Comparison of ENCODE assay signal across 19 cellular contexts in genomic region chr21:35097525-35097924, GRCh38. TPM values are rescaled to one million over a fixed set of nuclear protein-coding genes. Genes with fewer than 3 reads are reported as not detected.
A peak's percentile ranks its signal among the peaks of the same experiment; 100 is the strongest.
DNase-seq lines count a peak whose midpoint lies in the region; TF ChIP-seq lines count a peak whose summit lies in the region.
"Had no signal": no experiment of that assay in that cellular context is flagged by ENCODE, and none has a peak within 500 bp of the region (broad histone marks: within the 10 kb centered on the region; RNA-seq: fewer than 3 reads in every experiment).

No MANE protein-coding gene starts in this region.

- CTCF ChIA-PET in MCF 10A (lab: Yijun Ruan, JAX) = interaction anchor here (1.0 kb wide), 1 partner anchor 22 kb away, joined by 4 read pairs; no protein-coding TSS in a partner anchor
- CTCF ChIA-PET in mammary epithelial cell (lab: Charles Lee; ENCODE audit: low non-redundant PET) = no interaction called here

- H2AFZ ChIP-seq in mammary epithelial cell (ENCODE audit: low read depth, low read length) = no peak overlapping the region

- peaks cover 16% of the 10 kb centered on the region for H3K9me3 Mint-ChIP-seq in activated T-cell treated with anti-CD3 and anti-CD28 coated beads, Interleukin-2, amount 50 U/mL, for 24 hours
- H3K9me3 Mint-ChIP-seq in MCF 10A (ENCODE audit: unreplicated experiment) = no peaks in the 10 kb centered on the region
- H3K9me3 Mint-ChIP-seq in activated T-helper 1 cell treated with anti-CD3 and anti-CD28 coated beads, Interleukin-12 subunit alpha, Interleukin-12 subunit beta, Interleukin-2, Interleukin-4 antibody, amounts not matched to agents 30 ng/mL and 10 ng/mL and 1 ng/mL, durations not matched to agents 14 hours and 24 hours and 36 hours = peaks cover 17% of the 10 kb centered on the region
- H3K9me3 Mint-ChIP-seq: CD4-positive, alpha-beta memory T cell had no signal

- peak overlapping the region; percentile 11 for H3K4me3 Mint-ChIP-seq in activated T-cell treated with anti-CD3 and anti-CD28 coated beads, Interleukin-2, amount 50 U/mL, for 24 hours
- no peak overlapping the region for H3K4me3 Mint-ChIP-seq in MCF 10A (ENCODE audit: unreplicated experiment)
- no peak overlapping the region for H3K4me3 Mint-ChIP-seq in activated T-helper 1 cell treated with anti-CD3 and anti-CD28 coated beads, Interleukin-12 subunit alpha, Interleukin-12 subunit beta, Interleukin-2, Interleukin-4 antibody, amounts not matched to agents 30 ng/mL and 10 ng/mL and 1 ng/mL, durations not matched to agents 14 hours and 24 hours and 36 hours
- H3K4me3 Mint-ChIP-seq: CD4-positive, alpha-beta memory T cell had no signal

- dilution Hi-C loops in mammary epithelial cell (cut with HindIII; ENCODE audit: low sequenced_read_pairs) = no loop called here

- H3K9ac ChIP-seq in mammary epithelial cell (ENCODE audit: insufficient read depth, low read length) = no peak overlapping the region
- H3K9ac ChIP-seq: KMS-11 had no signal

- no peak for DNase-seq in activated T-cell treated with anti-CD3 and anti-CD28 coated beads, Interleukin-2, amount 50 U/mL, for 24 hours
- DNase-seq in activated T-cell treated with anti-CD3 and anti-CD28 coated beads, Interleukin-2, amount 50 U/mL, for 48 hours = no peak
- DNase-seq in MCF 10A (ENCODE audit: unreplicated experiment) = no peak
- DNase-seq in mammary epithelial cell = no peak
- DNase-seq in activated T-helper 1 cell treated with anti-CD3 and anti-CD28 coated beads, Interleukin-12 subunit alpha, Interleukin-12 subunit beta, Interleukin-2, Interleukin-4 antibody, amounts not matched to agents 30 ng/mL and 10 ng/mL and 1 ng/mL, durations not matched to agents 14 hours and 24 hours and 36 hours (ENCODE audit: low spot score) = no peak
- DNase-seq in fibroblast of villous mesenchyme (ENCODE audit: low read depth) = peak; percentile 13
- DNase-seq in AML-193 (lab: John Stamatoyannopoulos, UW) = no peak
- DNase-seq: C1 segment of cervical spinal cord; CD4-positive, alpha-beta memory T cell; COR-L47; NCI-H1092; NCI-H1417 treated with DMSO at 0.1 percent for 48 hours; NCI-H1694 treated with DMSO at 0.1 percent for 48 hours; NCI-H2081; NCI-H2227 treated with DMSO at 0.1 percent for 48 hours; SHP77 had no signal

- no peaks in the 10 kb centered on the region for H3K36me3 ChIP-seq in mammary epithelial cell (ENCODE audit: insufficient read depth, low read length)

- no peaks in the 10 kb centered on the region for H4K20me1 ChIP-seq in mammary epithelial cell (ENCODE audit: insufficient read depth, low read length)

- intact Hi-C loops in MCF 10A (cut with micrococcal nuclease) = no loop called here
- intact Hi-C loops in mammary epithelial cell (cut with micrococcal nuclease) = no loop called here
- intact Hi-C loops in activated T-helper 1 cell treated with anti-CD3 and anti-CD28 coated beads, Interleukin-12 subunit alpha, Interleukin-12 subunit beta, Interleukin-2, Interleukin-4 antibody, amounts not matched to agents 30 ng/mL and 10 ng/mL and 1 ng/mL, durations not matched to agents 14 hours and 24 hours and 36 hours (cut with micrococcal nuclease) = loop anchor here (1.0 to 2.0 kb wide), 16 partner anchors 9 to 413 kb away; no protein-coding TSS in a partner anchor

- no peaks in the 10 kb centered on the region for H3K9me3 ChIP-seq in mammary epithelial cell (replicated peaks; ENCODE audit: insufficient read depth, low read length)
- H3K9me3 ChIP-seq: A549 had no signal

- WGBS in mammary epithelial cell (ENCODE audit: low coverage, missing lambda C conversion rate) = 92% methylated on average over 4 of the region's 4 CpGs

- H3K4me1 Mint-ChIP-seq in activated T-cell treated with anti-CD3 and anti-CD28 coated beads, Interleukin-2, amount 50 U/mL, for 24 hours (ENCODE audit: low read depth) = peaks cover 51% of the 10 kb centered on the region
- H3K4me1 Mint-ChIP-seq in MCF 10A (ENCODE audit: insufficient read depth, unreplicated experiment) = no peaks in the 10 kb centered on the region
- peaks cover 33% of the 10 kb centered on the region for H3K4me1 Mint-ChIP-seq in activated T-helper 1 cell treated with anti-CD3 and anti-CD28 coated beads, Interleukin-12 subunit alpha, Interleukin-12 subunit beta, Interleukin-2, Interleukin-4 antibody, amounts not matched to agents 30 ng/mL and 10 ng/mL and 1 ng/mL, durations not matched to agents 14 hours and 24 hours and 36 hours (ENCODE audit: low read depth)
- H3K4me1 Mint-ChIP-seq: CD4-positive, alpha-beta memory T cell had no signal

- H3K27me3 Mint-ChIP-seq in activated T-cell treated with anti-CD3 and anti-CD28 coated beads, Interleukin-2, amount 50 U/mL, for 24 hours = no peaks in the 10 kb centered on the region
- no peaks in the 10 kb centered on the region for H3K27me3 Mint-ChIP-seq in MCF 10A (ENCODE audit: insufficient read depth, unreplicated experiment)
- H3K27me3 Mint-ChIP-seq in activated T-helper 1 cell treated with anti-CD3 and anti-CD28 coated beads, Interleukin-12 subunit alpha, Interleukin-12 subunit beta, Interleukin-2, Interleukin-4 antibody, amounts not matched to agents 30 ng/mL and 10 ng/mL and 1 ng/mL, durations not matched to agents 14 hours and 24 hours and 36 hours (ENCODE audit: insufficient read depth) = no peaks in the 10 kb centered on the region
- H3K27me3 Mint-ChIP-seq: CD4-positive, alpha-beta memory T cell had no signal

- in situ Hi-C loops in mammary epithelial cell (cut with MboI; ENCODE audit: low sequenced_read_pairs in 2 of 2) = no loop called here

- H3K36me3 Mint-ChIP-seq in activated T-cell treated with anti-CD3 and anti-CD28 coated beads, Interleukin-2, amount 50 U/mL, for 24 hours (ENCODE audit: low read depth) = no peaks in the 10 kb centered on the region
- H3K36me3 Mint-ChIP-seq in MCF 10A (ENCODE audit: insufficient read depth, unreplicated experiment) = no peaks in the 10 kb centered on the region
- H3K36me3 Mint-ChIP-seq in activated T-helper 1 cell treated with anti-CD3 and anti-CD28 coated beads, Interleukin-12 subunit alpha, Interleukin-12 subunit beta, Interleukin-2, Interleukin-4 antibody, amounts not matched to agents 30 ng/mL and 10 ng/mL and 1 ng/mL, durations not matched to agents 14 hours and 24 hours and 36 hours (ENCODE audit: low read depth) = peaks cover 7% of the 10 kb centered on the region
- H3K36me3 Mint-ChIP-seq: CD4-positive, alpha-beta memory T cell had no signal

- H3K27ac Mint-ChIP-seq in activated T-cell treated with anti-CD3 and anti-CD28 coated beads, Interleukin-2, amount 50 U/mL, for 24 hours = peak overlapping the region; percentile 94
- H3K27ac Mint-ChIP-seq in MCF 10A (ENCODE audit: low read depth, unreplicated experiment) = peak overlapping the region; percentile 6
- peak overlapping the region; percentile 67 for H3K27ac Mint-ChIP-seq in activated T-helper 1 cell treated with anti-CD3 and anti-CD28 coated beads, Interleukin-12 subunit alpha, Interleukin-12 subunit beta, Interleukin-2, Interleukin-4 antibody, amounts not matched to agents 30 ng/mL and 10 ng/mL and 1 ng/mL, durations not matched to agents 14 hours and 24 hours and 36 hours
- H3K27ac Mint-ChIP-seq: CD4-positive, alpha-beta memory T cell had no signal

- no peaks in the 10 kb centered on the region for H3K79me2 ChIP-seq in mammary epithelial cell (ENCODE audit: insufficient read depth, low read length)

- no peak overlapping the region for H3K27ac ChIP-seq in mammary epithelial cell (ENCODE audit: insufficient read depth, low read depth, low read length)
- H3K27ac ChIP-seq: A549, KMS-11, RWPE1 had no signal

- no peak overlapping the region for H3K4me3 ChIP-seq in mammary epithelial cell (replicated peaks in 1 of 3; ENCODE audit: insufficient read depth in 1 of 3, low read depth in 2 of 3, low read length in 3 of 3)
- H3K4me3 ChIP-seq in fibroblast of villous mesenchyme (ENCODE audit: low read depth, low read length) = no peak overlapping the region
- H3K4me3 ChIP-seq: A549 had no signal

- no peak overlapping the region for H3K4me2 ChIP-seq in mammary epithelial cell (ENCODE audit: insufficient read depth, low read depth, low read length)
- H3K4me2 ChIP-seq: A549, KMS-11 had no signal

- peaks cover 3% of the 10 kb centered on the region for H3K4me1 ChIP-seq in mammary epithelial cell (ENCODE audit: insufficient read depth, low read length)
- H3K4me1 ChIP-seq: A549 had no signal

- no peaks in the 10 kb centered on the region for H3K27me3 ChIP-seq in mammary epithelial cell (ENCODE audit: insufficient read depth, low read length)

- POLR2A ChIA-PET in MCF 10A (lab: Yijun Ruan, JAX) = interaction anchor here (1.6 kb wide), 1 partner anchor 10 kb away, joined by 3 read pairs; no protein-coding TSS in a partner anchor

- BruUV-seq in MCF 10A (replicated peaks; lab: Mats Ljungman, UMichigan) = no TSS peak
- no TSS peak for BruUV-seq in mammary epithelial cell (replicated peaks; lab: Mats Ljungman, UMichigan)

- no peak for TF ChIP-seq CTCF in MCF 10A (IDR thresholded peaks at IDR 0.05; ENCODE audit: unreplicated experiment)
- TF ChIP-seq CTCF in mammary epithelial cell (conservative IDR thresholded peaks at IDR 0.05 in 1 of 2, IDR thresholded peaks at IDR 0.05 in 1 of 2; ENCODE audit: extremely low read depth in 1 of 2, insufficient read depth in 1 of 2, low read depth in 1 of 2, low read length in 2 of 2) = no peak
- no peak for TF ChIP-seq CTCF in fibroblast of villous mesenchyme (IDR thresholded peaks at IDR 0.05; ENCODE audit: insufficient read depth, low read depth, low read length)

RNA-seq across cellular contexts. Expression of gene RUNX1, which starts 48.4 kb away (rescaled TPM):
- 86.2 and 102 TPM in 2 replicates for total RNA-seq in MCF 10A (2022)
- total RNA-seq in mammary epithelial cell = 100 to 1,000 TPM; 126 to 133 TPM
- 45.8 TPM for polyA plus RNA-seq in mammary epithelial cell
- polyA minus RNA-seq in mammary epithelial cell = 102 TPM
- total RNA-seq in activated T-helper 1 cell treated with anti-CD3 and anti-CD28 coated beads, Interleukin-12 subunit alpha, Interleukin-12 subunit beta, Interleukin-2, Interleukin-4 antibody, amounts not matched to agents 30 ng/mL and 10 ng/mL and 1 ng/mL, durations not matched to agents 14 hours and 24 hours and 36 hours = 112 and 116 TPM in 2 replicates
- total RNA-seq in fibroblast of villous mesenchyme = 21.6 and 37.4 TPM in 2 replicates

Comparison
In these comparisons a context has a peak if more than half of its experiments do, and no peak if none do; other contexts are left out.
1. H3K27ac Mint-ChIP-seq: peak in every context shown above with its lines; median percentile 94 in activated T-cell treated with anti-CD3 and anti-CD28 coated beads, Interleukin-2, amount 50 U/mL, for 24 hours; 67 in activated T-helper 1 cell treated with anti-CD3 and anti-CD28 coated beads, Interleukin-12 subunit alpha, Interleukin-12 subunit beta, Interleukin-2, Interleukin-4 antibody, amounts not matched to agents 30 ng/mL and 10 ng/mL and 1 ng/mL, durations not matched to agents 14 hours and 24 hours and 36 hours; 6 in MCF 10A.